ENCODE assay signal across 1 cellular context in the genomic region with DNA sequence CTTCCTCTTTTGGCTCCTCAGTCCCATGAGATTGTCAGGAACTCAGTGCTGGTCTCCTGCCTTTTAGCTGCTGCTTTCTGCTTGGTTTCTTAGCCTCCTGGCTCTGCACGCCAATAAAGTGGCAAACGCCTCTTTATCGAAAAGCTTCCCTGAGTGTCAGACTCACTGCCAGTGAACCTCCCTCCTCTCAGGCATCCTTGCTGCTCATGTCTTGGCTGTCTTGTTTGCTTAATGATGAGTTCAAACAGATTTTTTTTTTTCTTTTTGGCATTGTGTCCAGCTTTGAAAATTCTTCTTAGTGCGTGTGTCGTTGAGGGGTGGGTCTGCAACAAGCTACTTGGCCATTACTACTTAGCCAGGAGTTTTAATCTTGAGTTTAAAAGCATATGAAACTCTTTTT.
TF ChIP-seq lines count a peak whose summit lies in the region.

No MANE protein-coding gene starts in this region.

TF ChIP-seq in HepG2, 621 proteins besides CTCF, POLR2A, EP300 and RAD21:
- TF ChIP-seq FOXA1 (IDR thresholded peaks at IDR 0.05) (no peak), FOXA1 (CRISPR knock-in tag; IDR thresholded peaks at IDR 0.05) (0 out of 2 replicates have a peak, but pooled peaks have one; percentile 10), FOXO1 (CRISPR knock-in tag; IDR thresholded peaks at IDR 0.05) (no peak), SOX13 (IDR thresholded peaks at IDR 0.05) (no peak), SOX13 (CRISPR knock-in tag; conservative IDR thresholded peaks at IDR 0.05 in 1 of 2, IDR thresholded peaks at IDR 0.05 in 1 of 2) (peak in 1 of 2 experiments; percentile 24; a peak in 1 of 4 replicates), ZBTB38 (CRISPR knock-in tag; IDR thresholded peaks at IDR 0.05) (peak; percentile 63), PRPF4 (IDR thresholded peaks at IDR 0.05; ENCODE audit: low read depth, low read length, poor library complexity, severe bottlenecking) (peak; percentile 27), ERF (CRISPR knock-in tag; IDR thresholded peaks at IDR 0.05) (no peak), SOX6 (IDR thresholded peaks at IDR 0.05) (no peak), SOX6 (CRISPR knock-in tag; IDR thresholded peaks at IDR 0.05) (peak; percentile 17; the same call in 1 of the 2 replicates)
- TF ChIP-seq, protein P1, sequence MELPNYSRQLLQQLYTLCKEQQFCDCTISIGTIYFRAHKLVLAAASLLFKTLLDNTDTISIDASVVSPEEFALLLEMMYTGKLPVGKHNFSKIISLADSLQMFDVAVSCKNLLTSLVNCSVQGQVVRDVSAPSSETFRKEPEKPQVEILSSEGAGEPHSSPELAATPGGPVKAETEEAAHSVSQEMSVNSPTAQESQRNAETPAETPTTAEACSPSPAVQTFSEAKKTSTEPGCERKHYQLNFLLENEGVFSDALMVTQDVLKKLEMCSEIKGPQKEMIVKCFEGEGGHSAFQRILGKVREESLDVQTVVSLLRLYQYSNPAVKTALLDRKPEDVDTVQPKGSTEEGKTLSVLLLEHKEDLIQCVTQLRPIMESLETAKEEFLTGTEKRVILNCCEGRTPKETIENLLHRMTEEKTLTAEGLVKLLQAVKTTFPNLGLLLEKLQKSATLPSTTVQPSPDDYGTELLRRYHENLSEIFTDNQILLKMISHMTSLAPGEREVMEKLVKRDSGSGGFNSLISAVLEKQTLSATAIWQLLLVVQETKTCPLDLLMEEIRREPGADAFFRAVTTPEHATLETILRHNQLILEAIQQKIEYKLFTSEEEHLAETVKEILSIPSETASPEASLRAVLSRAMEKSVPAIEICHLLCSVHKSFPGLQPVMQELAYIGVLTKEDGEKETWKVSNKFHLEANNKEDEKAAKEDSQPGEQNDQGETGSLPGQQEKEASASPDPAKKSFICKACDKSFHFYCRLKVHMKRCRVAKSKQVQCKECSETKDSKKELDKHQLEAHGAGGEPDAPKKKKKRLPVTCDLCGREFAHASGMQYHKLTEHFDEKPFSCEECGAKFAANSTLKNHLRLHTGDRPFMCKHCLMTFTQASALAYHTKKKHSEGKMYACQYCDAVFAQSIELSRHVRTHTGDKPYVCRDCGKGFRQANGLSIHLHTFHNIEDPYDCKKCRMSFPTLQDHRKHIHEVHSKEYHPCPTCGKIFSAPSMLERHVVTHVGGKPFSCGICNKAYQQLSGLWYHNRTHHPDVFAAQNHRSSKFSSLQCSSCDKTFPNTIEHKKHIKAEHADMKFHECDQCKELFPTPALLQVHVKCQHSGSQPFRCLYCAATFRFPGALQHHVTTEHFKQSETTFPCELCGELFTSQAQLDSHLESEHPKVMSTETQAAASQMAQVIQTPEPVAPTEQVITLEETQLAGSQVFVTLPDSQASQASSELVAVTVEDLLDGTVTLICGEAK (IDR thresholded peaks at IDR 0.05) = no peak
- TF ChIP-seq, protein P1 (CRISPR knock-in tag; IDR thresholded peaks at IDR 0.05) = peak; percentile 24; the same call in 1 of the 2 replicates
- TF ChIP-seq, protein P2, sequence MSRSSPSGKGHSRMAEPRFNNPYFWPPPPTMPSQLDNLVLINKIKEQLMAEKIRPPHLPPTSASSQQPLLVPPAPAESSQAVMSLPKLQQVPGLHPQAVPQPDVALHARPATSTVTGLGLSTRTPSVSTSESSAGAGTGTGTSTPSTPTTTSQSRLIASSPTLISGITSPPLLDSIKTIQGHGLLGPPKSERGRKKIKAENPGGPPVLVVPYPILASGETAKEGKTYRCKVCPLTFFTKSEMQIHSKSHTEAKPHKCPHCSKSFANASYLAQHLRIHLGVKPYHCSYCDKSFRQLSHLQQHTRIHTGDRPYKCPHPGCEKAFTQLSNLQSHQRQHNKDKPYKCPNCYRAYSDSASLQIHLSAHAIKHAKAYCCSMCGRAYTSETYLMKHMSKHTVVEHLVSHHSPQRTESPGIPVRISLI (CRISPR knock-in tag; IDR thresholded peaks at IDR 0.05; ENCODE audit: borderline replicate concordance) = peak; percentile 43; the same call in 1 of the 2 replicates
TF ChIP-seq in HepG2: peak in this region for 7.
